Comparison of ENCODE assay signal across 8 cellular contexts in genomic region chr9:114616684-114617520, GRCh38. TPM values are rescaled to one million over a fixed set of nuclear protein-coding genes. Genes with fewer than 3 reads are reported as not detected.
DNase-seq lines count a peak whose midpoint lies in the region; ATAC-seq and TF ChIP-seq lines count a peak whose summit lies in the region.
"Had no signal": no experiment of that assay in that cellular context is flagged by ENCODE, and none has a peak within 500 bp of the region (broad histone marks: within the 10 kb centered on the region; RNA-seq: fewer than 3 reads in every experiment).

No MANE protein-coding gene starts in this region.

- DNase-seq in MM.1S (peak; percentile 86), choroid plexus epithelial cell (ENCODE audit: low read depth) (peak; percentile 18), posterior vena cava (ENCODE audit: low spot score) (peak; percentile 93)
- DNase-seq in stimulated activated naive CD4-positive, alpha-beta T cell treated with Interleukin-2 at 50 U/mL for 16 hours (lab: John Stamatoyannopoulos, UW): no peak

- H4K20me1 ChIP-seq in MM.1S (ENCODE audit: insufficient read depth, low read length): no peaks in the 10 kb centered on the region

- H3K9me2 ChIP-seq in MM.1S (replicated peaks; ENCODE audit: insufficient read depth, low read length): no peaks in the 10 kb centered on the region

- ATAC-seq in GM18517 (IDR thresholded peaks at IDR 0.05; ENCODE audit: unreplicated experiment) (peak; percentile 67), GM21717 (IDR thresholded peaks at IDR 0.05; ENCODE audit: unreplicated experiment) (peak; percentile 68), HG03521 (IDR thresholded peaks at IDR 0.05; ENCODE audit: unreplicated experiment) (no peak)

- H3K79me2 ChIP-seq in MM.1S (ENCODE audit: low read length): peaks cover 92% of the 10 kb centered on the region

- no peaks in the 10 kb centered on the region for H3K9me3 ChIP-seq in MM.1S (replicated peaks; ENCODE audit: insufficient read depth, low read length)

- peaks cover 46% of the 10 kb centered on the region for H3F3A ChIP-seq in MM.1S (ENCODE audit: insufficient read depth, low read length)

- H3K4me2 ChIP-seq in MM.1S (ENCODE audit: low read depth, low read length): peak overlapping the region; percentile 49; the same call in 1 of the 2 replicates

- H3K36me3 ChIP-seq in MM.1S (replicated peaks; ENCODE audit: insufficient read depth, low read length): peaks cover 16% of the 10 kb centered on the region

- no peaks in the 10 kb centered on the region for H3K27me3 ChIP-seq in MM.1S (replicated peaks; ENCODE audit: insufficient read depth, low read length)

- intact Hi-C loops in posterior vena cava (cut with DNase I): no loop called here

- H3K4me1 ChIP-seq in MM.1S (ENCODE audit: low read length): peaks cover 63% of the 10 kb centered on the region

- H3K4me3 ChIP-seq in MM.1S (ENCODE audit: low read length) (no peak overlapping the region), choroid plexus epithelial cell (ENCODE audit: low read depth, low read length) (no peak overlapping the region)

- TF ChIP-seq CTCF in MM.1S (IDR thresholded peaks at IDR 0.05; ENCODE audit: low read length): no peak
- TF ChIP-seq CTCF in choroid plexus epithelial cell (conservative IDR thresholded peaks at IDR 0.05; ENCODE audit: low read depth, low read length): no peak

- peak overlapping the region; percentile 45; the same call in 1 of the 2 replicates for H3K9ac ChIP-seq in MM.1S (ENCODE audit: low read length)

- H3K27ac ChIP-seq in MM.1S (ENCODE audit: low read length): peak overlapping the region; percentile 85

- no peak overlapping the region for H2AFZ ChIP-seq in MM.1S (ENCODE audit: low read length)

RNA-seq across cellular contexts. Expression of gene TMEM268, which starts 5.8 kb away (rescaled TPM):
- 10 to 100 TPM; 10.5 to 11.2 TPM for total RNA-seq in posterior vena cava

RNA-seq across cellular contexts. Expression of gene ATP6V1G1, which starts 29.3 kb away (rescaled TPM):
- 10 to 100 TPM; 70.6 to 73.3 TPM for total RNA-seq in posterior vena cava

RNA-seq across cellular contexts. Expression of gene TEX53, which starts 40.7 kb away (rescaled TPM):
- not detected for total RNA-seq in posterior vena cava
- total RNA-seq: RPMI7951 had no signal
